Comparison of ENCODE assay signal across 1 cellular context in genomic region chr9:26892251-26893029, GRCh38.
A peak's percentile ranks its signal among the peaks of the same experiment; 100 is the strongest.
TF ChIP-seq lines count a peak whose summit lies in the region.

TSS of gene CAAP1 (minus strand) at chr9:26892802. CDS start at chr9:26892715, 87 bp downstream.

TF ChIP-seq in K562, 482 proteins besides CTCF, POLR2A, EP300 and RAD21 (continued from another document and continues in another):
- TF ChIP-seq MAZ (CRISPR knock-in tag; conservative IDR thresholded peaks at IDR 0.05 in 1 of 2, IDR thresholded peaks at IDR 0.05 in 1 of 2): peak in 1 of 2 experiments; percentile 26; a peak in 1 of 4 replicates
- no peak for TF ChIP-seq TFAM (CRISPR knock-in tag; conservative IDR thresholded peaks at IDR 0.05)
- peak; percentile 58 for TF ChIP-seq POLR2B (IDR thresholded peaks at IDR 0.05; ENCODE audit: low read depth, partially characterized antibody)
- peak; percentile 71 for TF ChIP-seq ESRRA (IDR thresholded peaks at IDR 0.05; ENCODE audit: borderline replicate concordance, low read depth)
- TF ChIP-seq SP1 (CRISPR knock-in tag; IDR thresholded peaks at IDR 0.05): 0 out of 2 replicates have a peak, but pooled peaks have one; percentile 44
- peak; percentile 82 for TF ChIP-seq C11orf30 (IDR thresholded peaks at IDR 0.05; ENCODE audit: low read depth)
- peak in 1 of 2 experiments; percentile 5 for TF ChIP-seq E2F6 (IDR thresholded peaks at IDR 0.05; ENCODE audit: borderline replicate concordance in 1 of 2, extremely low read depth in 1 of 2, insufficient read depth in 1 of 2, insufficient read length in 1 of 2, low read depth in 1 of 2, low read length in 1 of 2, poor library complexity in 1 of 2, severe bottlenecking in 1 of 2)
- 0 out of 2 replicates have a peak, but pooled peaks have one; percentile 38 for TF ChIP-seq FOXM1 (IDR thresholded peaks at IDR 0.05; ENCODE audit: low read depth)
- no peak for TF ChIP-seq FOXM1 (CRISPR knock-in tag; IDR thresholded peaks at IDR 0.05; ENCODE audit: low read depth)
- peak; percentile 80 for TF ChIP-seq ZBTB12 (CRISPR knock-in tag; IDR thresholded peaks at IDR 0.05)
- peak; percentile 96 for TF ChIP-seq HNRNPLL (IDR thresholded peaks at IDR 0.05; ENCODE audit: low read depth, low read length, poor library complexity, severe bottlenecking)
- TF ChIP-seq NCOA1 (IDR thresholded peaks at IDR 0.05; ENCODE audit: low read depth): 0 out of 2 replicates have a peak, but pooled peaks have one; percentile 21
- peak; percentile 82; the same call in 1 of the 2 replicates for TF ChIP-seq PHF8 (IDR thresholded peaks at IDR 0.05; ENCODE audit: borderline replicate concordance, low read length)
- TF ChIP-seq ARID1B (IDR thresholded peaks at IDR 0.05): no peak
- peak in 1 of 2 experiments; percentile 65; a peak in 1 of 4 replicates for TF ChIP-seq HDAC1 (IDR thresholded peaks at IDR 0.05)
- TF ChIP-seq TEAD1 (CRISPR knock-in tag; IDR thresholded peaks at IDR 0.05): no peak
- TF ChIP-seq SUPT5H (IDR thresholded peaks at IDR 0.05): peak; percentile 78
- TF ChIP-seq CCNT2 (IDR thresholded peaks at IDR 0.05; ENCODE audit: borderline replicate concordance, extremely low read depth, insufficient read length, low read depth, low read length): peak; percentile 21
- TF ChIP-seq ARID4B (CRISPR knock-in tag; IDR thresholded peaks at IDR 0.05): peak; percentile 38; the same call in 1 of the 2 replicates
- 0 out of 2 replicates have a peak, but pooled peaks have one; percentile 17 for TF ChIP-seq HMBOX1 (IDR thresholded peaks at IDR 0.05)
- TF ChIP-seq TCFL5 (CRISPR knock-in tag; conservative IDR thresholded peaks at IDR 0.05): no peak
- TF ChIP-seq YY1 (IDR thresholded peaks at IDR 0.05; ENCODE audit: borderline replicate concordance in 1 of 3, control insufficient read depth in 1 of 3, extremely low read depth in 1 of 3, insufficient read depth in 3 of 3, insufficient read length in 1 of 3, insufficient replicate concordance in 2 of 3, low read depth in 1 of 3, low read length in 2 of 3): peak in 2 of 3 experiments; percentile 20
- peak; percentile 65; the same call in 1 of the 2 replicates for TF ChIP-seq GTF2E2 (tag; IDR thresholded peaks at IDR 0.05)
- TF ChIP-seq PRPF4 (IDR thresholded peaks at IDR 0.05; ENCODE audit: insufficient read depth, low read depth, low read length, poor library complexity, severe bottlenecking): no peak
- no peak for TF ChIP-seq GTF3C2 (IDR thresholded peaks at IDR 0.05; ENCODE audit: borderline replicate concordance, extremely low read depth, insufficient read length)
- peak; percentile 35; the same call in 1 of the 2 replicates for TF ChIP-seq GMEB1 (CRISPR knock-in tag; IDR thresholded peaks at IDR 0.05)
- TF ChIP-seq ZNF830 (CRISPR knock-in tag; IDR thresholded peaks at IDR 0.05): no peak
- TF ChIP-seq TGIF2 (CRISPR knock-in tag; IDR thresholded peaks at IDR 0.05): no peak
- TF ChIP-seq MTF1 (CRISPR knock-in tag; IDR thresholded peaks at IDR 0.05; ENCODE audit: borderline replicate concordance): no peak
- peak; percentile 13 to 39; a peak in 1 of 4 replicates for TF ChIP-seq FOXK2 (conservative IDR thresholded peaks at IDR 0.05 in 1 of 2, IDR thresholded peaks at IDR 0.05 in 1 of 2; ENCODE audit: low read depth in 2 of 2)
- TF ChIP-seq SRF (CRISPR knock-in tag; IDR thresholded peaks at IDR 0.05): peak in 1 of 2 experiments; percentile 44; a peak in 1 of 4 replicates
- peak; percentile 96 for TF ChIP-seq GABPB1 (CRISPR knock-in tag; IDR thresholded peaks at IDR 0.05)
- no peak for TF ChIP-seq SRSF3 (IDR thresholded peaks at IDR 0.05; ENCODE audit: insufficient read depth, low read length)
- peak; percentile 77 for TF ChIP-seq KDM5B (IDR thresholded peaks at IDR 0.05; ENCODE audit: insufficient replicate concordance, low read depth, low read length)
